8 cellular contexts compared by ENCODE assay signal in genomic region chr19:54160182-54160811, GRCh38. TPM values are rescaled to one million over a fixed set of nuclear protein-coding genes. Genes with fewer than 3 reads are reported as not detected.
DNase-seq lines count a peak whose midpoint lies in the region; ATAC-seq and TF ChIP-seq lines count a peak whose summit lies in the region.

No MANE protein-coding gene starts in this region.

- H3K27me3 Mint-ChIP-seq in CD8-positive, alpha-beta memory T cell = peaks cover 4 to 7% of the 10 kb centered on the region in 2 donors
- peaks cover 45% of the 10 kb centered on the region for H3K27me3 Mint-ChIP-seq in GM23338 (ENCODE audit: insufficient read depth, low read depth, poor library complexity)

- H3K9me2 ChIP-seq in GM23338 (ENCODE audit: insufficient read depth) (no peaks in the 10 kb centered on the region), SU-DHL-6 (replicated peaks; ENCODE audit: insufficient read depth, low read length) (no peaks in the 10 kb centered on the region)

- peak overlapping the region; percentile 79 for H3K4me2 ChIP-seq in GM23338
- peak overlapping the region; percentile 61 for H3K4me2 ChIP-seq in SU-DHL-6 (ENCODE audit: low read depth, low read length, poor library complexity, severe bottlenecking)

- H3K36me3 ChIP-seq in CD8-positive, alpha-beta memory T cell (ENCODE audit: insufficient read depth, low read length) = peaks cover 15% of the 10 kb centered on the region
- H3K36me3 ChIP-seq in GM23338 (ENCODE audit: insufficient read depth) (peaks cover 6% of the 10 kb centered on the region; the same call in 1 of the 2 replicates), SU-DHL-6 (ENCODE audit: low read length) (no peaks in the 10 kb centered on the region)

- peaks cover 31% of the 10 kb centered on the region for H3F3A ChIP-seq in GM23338 (replicated peaks; ENCODE audit: low read depth)
- peaks cover 15% of the 10 kb centered on the region; the same call in 1 of the 2 replicates for H3F3A ChIP-seq in SU-DHL-6 (ENCODE audit: insufficient read depth)

- no peak for DNase-seq in CD8-positive, alpha-beta memory T cell
- peak; percentile 55 for DNase-seq in GM23338 (ENCODE audit: low spot score)
- peak; percentile 18 for DNase-seq in fibroblast of peridontal ligament (ENCODE audit: extremely low read depth)
- no peak for DNase-seq in retinal pigment epithelial cell (ENCODE audit: low read depth)
- DNase-seq in SW480 (ENCODE audit: low spot score) = no peak
- no peak for DNase-seq in activated gamma-delta T cell treated with Interleukin-2 at 50 U/mL for 16 hours
- no peak for DNase-seq in COLO829 (ENCODE audit: low spot score)

- H3K79me2 ChIP-seq in GM23338 (replicated peaks; ENCODE audit: insufficient read depth) = peaks cover 9% of the 10 kb centered on the region; the same call in 1 of the 2 replicates
- H3K79me2 ChIP-seq in SU-DHL-6 (ENCODE audit: insufficient read depth, low read length) = no peaks in the 10 kb centered on the region

- peak overlapping the region; percentile 89 to 100 (median 99) for H3K4me3 Mint-ChIP-seq in CD8-positive, alpha-beta memory T cell
- peak overlapping the region; percentile 95 for H3K4me3 Mint-ChIP-seq in GM23338

- H3K9me3 Mint-ChIP-seq in CD8-positive, alpha-beta memory T cell = no peaks in the 10 kb centered on the region
- H3K9me3 Mint-ChIP-seq in GM23338 = peaks cover 2% of the 10 kb centered on the region; the same call in 2 of the 3 replicates

- peak overlapping the region; percentile 84 for H3K27ac ChIP-seq in CD8-positive, alpha-beta memory T cell (ENCODE audit: low read depth, low read length)
- H3K27ac ChIP-seq in GM23338 (ENCODE audit: low read depth) = peak overlapping the region; percentile 67
- H3K27ac ChIP-seq in SU-DHL-6 (ENCODE audit: low read depth, low read length) = peak overlapping the region; percentile 37

- ATAC-seq in GM23338 = peak; percentile 0

- H4K20me1 ChIP-seq in GM23338 (replicated peaks; ENCODE audit: insufficient read depth) (peaks cover 6% of the 10 kb centered on the region; the same call in 1 of the 2 replicates), SU-DHL-6 (ENCODE audit: low read depth, low read length) (no peaks in the 10 kb centered on the region)

- peak overlapping the region; percentile 85 to 100 (median 99) for H3K27ac Mint-ChIP-seq in CD8-positive, alpha-beta memory T cell
- peak overlapping the region; percentile 94 for H3K27ac Mint-ChIP-seq in GM23338

- H3K4me3 ChIP-seq in CD8-positive, alpha-beta memory T cell (ENCODE audit: low read length) = peak overlapping the region; percentile 93
- H3K4me3 ChIP-seq in GM23338 (peak overlapping the region; percentile 63), SU-DHL-6 (ENCODE audit: insufficient read depth, low read length, poor library complexity, severe bottlenecking) (peak overlapping the region; percentile 78), retinal pigment epithelial cell (ENCODE audit: low read length) (peak overlapping the region; percentile 76)

- H3K27me3 ChIP-seq in CD8-positive, alpha-beta memory T cell (ENCODE audit: insufficient read depth, low read length, poor library complexity, severe bottlenecking) = no peaks in the 10 kb centered on the region
- peaks cover 7% of the 10 kb centered on the region; the same call in 1 of the 2 replicates for H3K27me3 ChIP-seq in GM23338 (ENCODE audit: insufficient read depth)
- H3K27me3 ChIP-seq in SU-DHL-6 (ENCODE audit: low read length) = no peaks in the 10 kb centered on the region

- peak overlapping the region; percentile 2; the same call in 1 of the 2 replicates for H2AFZ ChIP-seq in GM23338
- H2AFZ ChIP-seq in SU-DHL-6 (ENCODE audit: low read depth, low read length, severe bottlenecking) = peak overlapping the region; percentile 36

- H3K4me1 Mint-ChIP-seq in CD8-positive, alpha-beta memory T cell = peaks cover 52 to 74% (median 71%) of the 10 kb centered on the region in 3 donors
- H3K4me1 Mint-ChIP-seq in GM23338 = peaks cover 39% of the 10 kb centered on the region

- CTCF ChIA-PET in CD8-positive, alpha-beta memory T cell (lab: Charles Lee) = interaction anchor here (0.8 to 2.9 kb wide), 5 partner anchors 8 to 72 kb away, joined by 3 to 17 read pairs (median 3); partner anchors contain the start of genes CNOT3 and MBOAT7

- peak overlapping the region; percentile 73 for H3K9ac ChIP-seq in SU-DHL-6 (ENCODE audit: low read length)

- H3K36me3 Mint-ChIP-seq in CD8-positive, alpha-beta memory T cell = peaks cover 0 to 44% (median 5%) of the 10 kb centered on the region in 3 donors
- H3K36me3 Mint-ChIP-seq in GM23338 (ENCODE audit: low read depth) = peaks cover 26% of the 10 kb centered on the region

- no peak for TF ChIP-seq CTCF in GM23338 (conservative IDR thresholded peaks at IDR 0.05; ENCODE audit: low read depth in 2 of 2)
- no peak for TF ChIP-seq CTCF in SU-DHL-6 (IDR thresholded peaks at IDR 0.05; ENCODE audit: insufficient read depth, low read length, poor library complexity, severe bottlenecking)
- no peak for TF ChIP-seq CTCF in retinal pigment epithelial cell (conservative IDR thresholded peaks at IDR 0.05; ENCODE audit: low read depth, low read length)

- H3K9me3 ChIP-seq in CD8-positive, alpha-beta memory T cell (ENCODE audit: low read length) = no peaks in the 10 kb centered on the region
- H3K9me3 ChIP-seq in SU-DHL-6 (ENCODE audit: insufficient read depth, low read length) = no peaks in the 10 kb centered on the region

- H3K4me1 ChIP-seq in CD8-positive, alpha-beta memory T cell (ENCODE audit: insufficient read depth, low read length) = peaks cover 68% of the 10 kb centered on the region
- peaks cover 8% of the 10 kb centered on the region; the same call in 1 of the 2 replicates for H3K4me1 ChIP-seq in GM23338 (ENCODE audit: insufficient read depth)

- POLR2A ChIA-PET in CD8-positive, alpha-beta memory T cell (lab: Charles Lee) = interaction anchor here (0.6 to 3.6 kb wide), 6 partner anchors 23 to 50 kb away, joined by 4 to 54 read pairs (median 12); partner anchors contain the start of genes CNOT3, MBOAT7, PRPF31 and RPS9

TF ChIP-seq in GM23338, 12 proteins besides CTCF, POLR2A, EP300 and RAD21:
- no peak for TF ChIP-seq JUNB (IDR thresholded peaks at IDR 0.05; ENCODE audit: unreplicated experiment)
- no peak for TF ChIP-seq EZH2phosphoT487 (IDR thresholded peaks at IDR 0.05; ENCODE audit: unreplicated experiment)
- TF ChIP-seq ZNF114 (CRISPR knock-in tag; IDR thresholded peaks at IDR 0.05) = no peak
- no peak for TF ChIP-seq REST (IDR thresholded peaks at IDR 0.05; ENCODE audit: unreplicated experiment)
TF ChIP-seq in GM23338: peak in this region for 0.

RNA-seq across cellular contexts. Expression of gene LENG1, which starts 0.8 kb away (rescaled TPM):
- 1 to 10 TPM; 4.8 to 6.8 TPM for total RNA-seq in CD8-positive, alpha-beta memory T cell
- 14.1 TPM for polyA plus RNA-seq in CD8-positive, alpha-beta memory T cell
- total RNA-seq in GM23338 (2014; rRNA removed; shearing (Covaris generic)) = 4.7 TPM in 2 replicates
- 17.2 and 19.3 TPM in 2 replicates for polyA plus RNA-seq in GM23338 (2016; fragmentation: Nextera tagmentation; extraction: Ambion mirVana)

RNA-seq across cellular contexts. Expression of gene TMC4, which starts 12.7 kb away (rescaled TPM):
- total RNA-seq in CD8-positive, alpha-beta memory T cell = under 1 TPM in 1 of 2 experiments, not detected in 1; 0.18 TPM
- 0.38 TPM for polyA plus RNA-seq in CD8-positive, alpha-beta memory T cell
- total RNA-seq in GM23338 (2014; rRNA removed; shearing (Covaris generic)) = 0.58 and 2.3 TPM in 2 replicates
- 7.8 and 8.2 TPM in 2 replicates for polyA plus RNA-seq in GM23338 (2016; fragmentation: Nextera tagmentation; extraction: Ambion mirVana)

RNA-seq across cellular contexts. Expression of gene CNOT3, which starts 22.7 kb away (rescaled TPM):
- total RNA-seq in CD8-positive, alpha-beta memory T cell = 10 to 100 TPM; 75.1 to 81.7 TPM
- 14.8 TPM for polyA plus RNA-seq in CD8-positive, alpha-beta memory T cell
- 47.0 and 61.2 TPM in 2 replicates for total RNA-seq in GM23338 (2014; rRNA removed; shearing (Covaris generic))
- polyA plus RNA-seq in GM23338 (2016; fragmentation: Nextera tagmentation; extraction: Ambion mirVana) = 36.4 and 39.7 TPM in 2 replicates

RNA-seq across cellular contexts. Expression of gene MBOAT7, which starts 29.1 kb away (rescaled TPM):
- 100 to 1,000 TPM in 1 of 2 experiments, 10 to 100 TPM in 1; 98.7 to 114 TPM for total RNA-seq in CD8-positive, alpha-beta memory T cell
- polyA plus RNA-seq in CD8-positive, alpha-beta memory T cell = 21.9 TPM
- total RNA-seq in GM23338 (2014; rRNA removed; shearing (Covaris generic)) = 140 and 184 TPM in 2 replicates
- polyA plus RNA-seq in GM23338 (2016; fragmentation: Nextera tagmentation; extraction: Ambion mirVana) = 73.5 and 77.8 TPM in 2 replicates

RNA-seq across cellular contexts. Expression of gene TSEN34, which starts 30.8 kb away (rescaled TPM):
- total RNA-seq in CD8-positive, alpha-beta memory T cell = 10 to 100 TPM; 22.4 to 24.6 TPM
- polyA plus RNA-seq in CD8-positive, alpha-beta memory T cell = 38.2 TPM
- total RNA-seq in GM23338 (2014; rRNA removed; shearing (Covaris generic)) = 51.2 and 53.4 TPM in 2 replicates
- 33.0 and 36.6 TPM in 2 replicates for polyA plus RNA-seq in GM23338 (2016; fragmentation: Nextera tagmentation; extraction: Ambion mirVana)

Comparison
In these comparisons a context has a peak if more than half of its experiments do, and no peak if none do; other contexts are left out.
1. DNase-seq: peak in GM23338 (single experiment) and fibroblast of peridontal ligament (single experiment); none in CD8-positive, alpha-beta memory T cell (0 of 5), retinal pigment epithelial cell (single experiment), SW480 (single experiment), activated gamma-delta T cell treated with Interleukin-2 at 50 U/mL for 16 hours (single experiment) and COLO829 (single experiment).
2. Peak in every context shown above with its lines, with median percentiles within 50 percentile points of each other: H3K27ac ChIP-seq and H3K4me3 ChIP-seq.